Comparison of ENCODE assay signal across 16 cellular contexts in the genomic region with DNA sequence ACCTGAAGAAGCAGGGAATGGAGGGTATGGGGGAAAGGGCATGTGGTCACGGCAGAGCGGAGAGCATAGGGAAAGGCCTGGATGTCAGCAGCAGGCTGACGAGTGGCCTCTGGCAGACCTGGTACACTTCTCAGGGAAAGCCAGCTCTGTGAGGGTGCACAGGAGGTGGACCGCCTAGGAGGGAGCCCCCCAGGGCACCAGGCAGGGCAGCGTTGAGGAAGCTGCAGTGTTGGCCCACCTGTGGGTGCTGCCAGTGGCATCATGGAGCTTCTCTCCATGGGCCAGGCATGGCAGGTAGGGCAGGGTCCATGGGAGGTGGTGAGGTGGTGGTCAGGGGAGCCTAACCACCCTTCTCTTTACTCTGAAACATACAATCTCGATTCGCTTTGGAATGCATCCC.
DNase-seq lines count a peak whose midpoint lies in the region; ATAC-seq and TF ChIP-seq lines count a peak whose summit lies in the region.
"Had no signal": no experiment of that assay in that cellular context is flagged by ENCODE, and none has a peak within 500 bp of the region (broad histone marks: within the 10 kb centered on the region; RNA-seq: fewer than 3 reads in every experiment).

No MANE protein-coding gene starts in this region.

- H3K27ac ChIP-seq in right atrium auricular region (no peak overlapping the region), heart right ventricle (no peak overlapping the region), psoas muscle (no peak overlapping the region)
- H3K27ac ChIP-seq: 22Rv1, A549, C4-2B had no signal

- H3K36me3 ChIP-seq in right atrium auricular region (no peaks in the 10 kb centered on the region), heart right ventricle (no peaks in the 10 kb centered on the region), psoas muscle (ENCODE audit: insufficient read depth in 1 of 2, low read depth in 1 of 2) (no peaks in the 10 kb centered on the region)
- H3K36me3 ChIP-seq: HAP-1 had no signal

- no peak for TF ChIP-seq CTCF in right atrium auricular region (IDR thresholded peaks at IDR 0.05)
- TF ChIP-seq CTCF in heart right ventricle (IDR thresholded peaks at IDR 0.05), result no peak
- TF ChIP-seq CTCF in psoas muscle (IDR thresholded peaks at IDR 0.05), result no peak

- H3K9me3 ChIP-seq in right atrium auricular region (no peaks in the 10 kb centered on the region), heart right ventricle (no peaks in the 10 kb centered on the region), T-helper 17 cell (ENCODE audit: control insufficient read depth, low read length, poor library complexity, severe bottlenecking) (no peaks in the 10 kb centered on the region), psoas muscle (no peaks in the 10 kb centered on the region)
- H3K9me3 ChIP-seq: A549, HAP-1 had no signal

- H3K27me3 Mint-ChIP-seq in T-helper 17 cell, result peaks cover 51% of the 10 kb centered on the region

- DNase-seq in right atrium auricular region (ENCODE audit: low spot score) (peak; percentile 30), heart right ventricle (no peak), T-helper 17 cell (no peak), mucosa of gallbladder (ENCODE audit: low spot score) (peak; percentile 8), EL (no peak), NCI-H2171 (lab: John Stamatoyannopoulos, UW) (no peak), psoas muscle (no peak)
- DNase-seq: AML-193; CD4-positive, alpha-beta T cell; DMS153; DMS79 had no signal

- H3K4me3 ChIP-seq in right atrium auricular region (no peak overlapping the region), heart right ventricle (no peak overlapping the region), psoas muscle (no peak overlapping the region)
- H3K4me3 ChIP-seq: A549, GM12878, HAP-1 had no signal

- H3K27me3 ChIP-seq in right atrium auricular region, result no peaks in the 10 kb centered on the region
- peaks cover 0 to 38% (median 19%) of the 10 kb centered on the region in 7 donors for H3K27me3 ChIP-seq in heart right ventricle
- no peaks in the 10 kb centered on the region for H3K27me3 ChIP-seq in psoas muscle (ENCODE audit: insufficient read depth in 3 of 3, low read length in 2 of 3)

- intact Hi-C loops in heart right ventricle (cut with DNase I), result no loop called here
- intact Hi-C loops in psoas muscle (cut with DNase I), result loop anchor here in 1 of 2 donors (2.0 kb wide), 1 partner anchor 22 kb away; no protein-coding TSS in a partner anchor

- ATAC-seq in heart right ventricle (no peak), T-helper 17 cell (no peak), psoas muscle (no peak)
- ATAC-seq: A549, GM12878 had no signal

- H3K36me3 Mint-ChIP-seq in T-helper 17 cell (ENCODE audit: low read depth), result peaks cover 2% of the 10 kb centered on the region

- H3K4me1 Mint-ChIP-seq in T-helper 17 cell, result no peaks in the 10 kb centered on the region

- no peak overlapping the region for H3K4me3 Mint-ChIP-seq in T-helper 17 cell
- H3K4me3 Mint-ChIP-seq: CD4-positive, alpha-beta T cell had no signal

- 85 to 93% methylated on average over 7 of the region's 7 CpGs for WGBS in heart right ventricle, 2 donors
- 93 to 97% (median 94%) methylated on average over 7 of the region's 7 CpGs for WGBS in psoas muscle, 3 donors

- H3K4me1 ChIP-seq in right atrium auricular region (no peaks in the 10 kb centered on the region), heart right ventricle (no peaks in the 10 kb centered on the region), psoas muscle (no peaks in the 10 kb centered on the region)
- H3K4me1 ChIP-seq: A549, HAP-1 had no signal

- H3K27ac Mint-ChIP-seq in T-helper 17 cell, result peak overlapping the region; percentile 29
- H3K27ac Mint-ChIP-seq: CD4-positive, alpha-beta T cell had no signal

Comparison
In these comparisons a context has a peak if more than half of its experiments do, and no peak if none do; other contexts are left out.
1. DNase-seq: peak in right atrium auricular region (single experiment) and mucosa of gallbladder (single experiment); none in heart right ventricle (0 of 2), T-helper 17 cell (0 of 3), EL (single experiment), NCI-H2171 (single experiment) and psoas muscle (0 of 2).